21 cellular contexts compared by ENCODE assay signal in the genomic region with DNA sequence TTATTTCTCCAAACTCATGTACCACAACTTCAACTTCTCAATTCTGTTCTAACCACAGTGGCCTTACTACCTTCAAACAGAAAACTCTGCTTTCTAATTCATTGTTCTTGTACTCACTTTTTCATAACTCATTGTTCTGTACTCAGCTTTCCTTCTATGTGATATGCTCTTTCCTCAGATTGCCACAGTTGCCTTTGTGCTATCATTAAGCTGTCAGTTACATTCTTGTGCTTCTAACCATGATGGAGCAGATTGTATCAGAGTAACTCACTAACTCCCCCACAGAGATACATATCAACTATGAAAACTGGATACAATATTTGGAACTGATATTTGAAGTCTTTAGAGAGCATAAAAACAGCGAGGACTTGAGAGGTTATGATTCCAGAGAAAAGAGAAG.
A peak's percentile ranks its signal among the peaks of the same experiment; 100 is the strongest.
DNase-seq lines count a peak whose midpoint lies in the region; ATAC-seq, FAIRE-seq and TF ChIP-seq lines count a peak whose summit lies in the region.
"Had no signal": no experiment of that assay in that cellular context is flagged by ENCODE, and none has a peak within 500 bp of the region (broad histone marks: within the 10 kb centered on the region; RNA-seq: fewer than 3 reads in every experiment).

No MANE protein-coding gene starts in this region.

- H4K20me1 ChIP-seq in GM23248 (ENCODE audit: insufficient read depth) = no peaks in the 10 kb centered on the region

- no peak for TF ChIP-seq POLR2A in right lobe of liver (IDR thresholded peaks at IDR 0.05)

- H2AFZ ChIP-seq in GM23248 = peak overlapping the region; percentile 42; the same call in 1 of the 2 replicates

- FAIRE-seq in pancreas (lab: Jason Lieb, UNC) = no peak
- FAIRE-seq: A204.1, GM12878, GM19239, H54, HTR-8/SVneo had no signal

- no peak overlapping the region for H3K4ac ChIP-seq in mesendoderm (ENCODE audit: low read depth, low read length)

- H3K4me1 ChIP-seq in GM23248 (ENCODE audit: insufficient read depth) (no peaks in the 10 kb centered on the region), mesendoderm (ENCODE audit: control insufficient read depth, low read depth, low read length) (no peaks in the 10 kb centered on the region), right lobe of liver (no peaks in the 10 kb centered on the region), pancreas (no peaks in the 10 kb centered on the region)

- intact Hi-C loops in right lobe of liver (cut with DNase I) = no loop called here
- intact Hi-C loops in pancreas (cut with DNase I) = no loop called here

- no peak overlapping the region for H4K5ac ChIP-seq in mesendoderm (ENCODE audit: low read length)

- H3K9me3 ChIP-seq in GM23248 (ENCODE audit: low read depth) = no peaks in the 10 kb centered on the region
- H3K9me3 ChIP-seq in right lobe of liver = no peaks in the 10 kb centered on the region
- H3K9me3 ChIP-seq in pancreas = peaks cover 0 to 4% (median 0%) of the 10 kb centered on the region in 4 donors

- no peak overlapping the region for H4K8ac ChIP-seq in mesendoderm (ENCODE audit: low read depth, low read length)

- no peak for TF ChIP-seq CTCF in right lobe of liver (IDR thresholded peaks at IDR 0.05)
- no peak for TF ChIP-seq CTCF in pancreas (IDR thresholded peaks at IDR 0.05)

- H3K36me3 ChIP-seq in GM23248 (ENCODE audit: low read depth) (no peaks in the 10 kb centered on the region), mesendoderm (ENCODE audit: control insufficient read depth, insufficient read depth, low read length) (no peaks in the 10 kb centered on the region), right lobe of liver (no peaks in the 10 kb centered on the region), pancreas (no peaks in the 10 kb centered on the region)

- H3K4me3 ChIP-seq in GM23248 (no peak overlapping the region), mesendoderm (ENCODE audit: low read length) (no peak overlapping the region), right lobe of liver (no peak overlapping the region), pancreas (no peak overlapping the region)
- H3K4me3 ChIP-seq: GM12878, GM23338 had no signal

- no peak overlapping the region for H3K27ac ChIP-seq in GM23248
- no peak overlapping the region for H3K27ac ChIP-seq in mesendoderm (ENCODE audit: low read depth, low read length)
- no peak overlapping the region for H3K27ac ChIP-seq in right lobe of liver
- no peak overlapping the region for H3K27ac ChIP-seq in pancreas
- H3K27ac ChIP-seq: C4-2B had no signal

- 44 to 52% methylated on average over 1 of the region's 1 CpG for WGBS in GM23248 (ENCODE audit: low coverage in 1 of 2, low lambda C conversion rate in 2 of 2, missing lambda C conversion rate in 2 of 2), 2 experiments
- no CpG with 5 or more reads among the region's 1 CpG for WGBS in mesendoderm (ENCODE audit: extremely low coverage, insufficient coverage, low lambda C conversion rate)
- 29% methylated on average over 1 of the region's 1 CpG for WGBS in right lobe of liver (ENCODE audit: insufficient coverage, low coverage, low lambda C conversion rate, missing lambda C conversion rate)
- WGBS in pancreas, 2 donors = 31 to 37% methylated on average over 1 of the region's 1 CpG

- H3K79me1 ChIP-seq in mesendoderm (ENCODE audit: low read length) = no peaks in the 10 kb centered on the region

- H3K9me2 ChIP-seq in GM23248 (ENCODE audit: insufficient read depth) = 0 out of 2 replicates have a peak, but pooled peaks cover 5% of the 10 kb centered on the region

- ATAC-seq in right lobe of liver (no peak), pancreas (no peak)
- ATAC-seq: GM12878, GM23338 had no signal

- DNase-seq in GM23248 (no peak), NCI-H69 (lab: John Stamatoyannopoulos, UW) (peak; percentile 88), mesendoderm (peak; percentile 1), right lobe of liver (no peak), activated gamma-delta T cell treated with Interleukin-2 at 50 U/mL for 16 hours (no peak), pancreas (no peak)
- no peak for DNase-seq in stimulated activated CD4-positive, alpha-beta T cell treated with anti-CD3 and anti-CD28 coated beads, Interleukin-1b, Interleukin-23, amount 100 ng/mL, for 48 hours
- DNase-seq: ACHN; CD4-positive, alpha-beta T cell; DMS153; DMS79; GF-D8; HCEC 1CT; KG1 had no signal

- no peak overlapping the region for H2AK5ac ChIP-seq in mesendoderm (ENCODE audit: low read length)

- H3K79me2 ChIP-seq in GM23248 (ENCODE audit: insufficient read depth) (no peaks in the 10 kb centered on the region), mesendoderm (ENCODE audit: control insufficient read depth, insufficient read depth, low read length) (no peaks in the 10 kb centered on the region)

- H3K4me2 ChIP-seq in GM23248 (ENCODE audit: unreplicated experiment) (no peak overlapping the region), mesendoderm (ENCODE audit: low read length) (no peak overlapping the region)
- H3K4me2 ChIP-seq: GM23338 had no signal

- no peak overlapping the region for H3K18ac ChIP-seq in mesendoderm (ENCODE audit: low read length)

- no peaks in the 10 kb centered on the region for H3F3A ChIP-seq in GM23248 (ENCODE audit: insufficient read depth)

- no peak overlapping the region for H3K56ac ChIP-seq in mesendoderm (ENCODE audit: low read length)

- H3K9ac ChIP-seq in GM23248 = no peak overlapping the region
- no peak overlapping the region for H3K9ac ChIP-seq in mesendoderm (ENCODE audit: low read length)

- H2BK15ac ChIP-seq in mesendoderm (replicated peaks; ENCODE audit: low read depth) = no peak overlapping the region

- in situ Hi-C loops in GM23248 (cut with MboI) = no loop called here

- H3K27me3 ChIP-seq in GM23248 (replicated peaks; ENCODE audit: insufficient read depth) (no peaks in the 10 kb centered on the region), mesendoderm (ENCODE audit: insufficient read depth, low read length, poor library complexity) (no peaks in the 10 kb centered on the region), right lobe of liver (no peaks in the 10 kb centered on the region), pancreas (no peaks in the 10 kb centered on the region)

- no peak overlapping the region for H3K23ac ChIP-seq in mesendoderm (ENCODE audit: low read length)

- H2BK120ac ChIP-seq in mesendoderm (ENCODE audit: low read depth, low read length) = no peak overlapping the region

- H2BK5ac ChIP-seq in mesendoderm (ENCODE audit: low read length) = no peak overlapping the region

Comparison
In these comparisons a context has a peak if more than half of its experiments do, and no peak if none do; other contexts are left out.
1. DNase-seq: peak in NCI-H69 (single experiment) and mesendoderm (single experiment); none in GM23248 (single experiment), right lobe of liver (0 of 3), activated gamma-delta T cell treated with Interleukin-2 at 50 U/mL for 16 hours (single experiment), pancreas (0 of 6) and stimulated activated CD4-positive, alpha-beta T cell treated with anti-CD3 and anti-CD28 coated beads, Interleukin-1b, Interleukin-23, amount 100 ng/mL, for 48 hours (single experiment).